ENCODE assay signal across 1 cellular context in the genomic region with DNA sequence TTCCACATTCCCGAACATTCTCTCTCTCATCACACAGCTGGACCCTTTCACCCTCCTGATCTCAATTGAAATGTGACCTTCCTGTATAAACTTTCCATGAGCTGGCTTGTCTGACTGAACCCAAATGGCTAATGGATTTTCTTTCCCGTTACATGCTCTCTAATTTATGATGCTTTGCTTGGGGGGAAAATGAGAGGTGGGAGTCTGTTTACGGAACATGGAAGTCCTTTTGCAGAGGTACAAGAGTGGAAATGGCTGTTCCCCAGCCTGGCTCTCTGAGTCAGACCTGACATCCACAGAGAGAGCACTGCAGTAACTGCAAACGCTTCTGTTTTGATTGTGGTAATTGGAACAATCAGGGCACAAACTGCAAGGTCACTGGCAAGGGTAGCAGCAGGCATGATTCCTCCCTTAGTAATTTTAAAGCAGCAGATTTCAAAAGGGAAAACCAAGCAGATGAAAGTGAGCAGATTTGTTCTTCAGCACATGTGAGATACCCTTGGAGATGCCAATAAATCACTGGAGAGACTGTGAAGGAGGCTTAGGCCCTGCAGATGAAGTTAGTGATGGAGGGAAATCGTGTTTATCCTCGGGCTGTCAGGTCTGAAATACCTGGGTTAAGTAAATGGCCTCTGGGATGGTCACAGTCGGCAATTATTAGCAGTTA.
TF ChIP-seq lines count a peak whose summit lies in the region.

No MANE protein-coding gene starts in this region.

TF ChIP-seq in WTC11, 78 proteins besides CTCF, POLR2A, EP300 and RAD21 (continued from another document):
- TF ChIP-seq, protein P1, sequence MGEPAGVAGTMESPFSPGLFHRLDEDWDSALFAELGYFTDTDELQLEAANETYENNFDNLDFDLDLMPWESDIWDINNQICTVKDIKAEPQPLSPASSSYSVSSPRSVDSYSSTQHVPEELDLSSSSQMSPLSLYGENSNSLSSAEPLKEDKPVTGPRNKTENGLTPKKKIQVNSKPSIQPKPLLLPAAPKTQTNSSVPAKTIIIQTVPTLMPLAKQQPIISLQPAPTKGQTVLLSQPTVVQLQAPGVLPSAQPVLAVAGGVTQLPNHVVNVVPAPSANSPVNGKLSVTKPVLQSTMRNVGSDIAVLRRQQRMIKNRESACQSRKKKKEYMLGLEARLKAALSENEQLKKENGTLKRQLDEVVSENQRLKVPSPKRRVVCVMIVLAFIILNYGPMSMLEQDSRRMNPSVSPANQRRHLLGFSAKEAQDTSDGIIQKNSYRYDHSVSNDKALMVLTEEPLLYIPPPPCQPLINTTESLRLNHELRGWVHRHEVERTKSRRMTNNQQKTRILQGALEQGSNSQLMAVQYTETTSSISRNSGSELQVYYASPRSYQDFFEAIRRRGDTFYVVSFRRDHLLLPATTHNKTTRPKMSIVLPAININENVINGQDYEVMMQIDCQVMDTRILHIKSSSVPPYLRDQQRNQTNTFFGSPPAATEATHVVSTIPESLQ (CRISPR knock-in tag; IDR thresholded peaks at IDR 0.05) = no peak
